ENCODE assay signal across 1 cellular context in the genomic region with DNA sequence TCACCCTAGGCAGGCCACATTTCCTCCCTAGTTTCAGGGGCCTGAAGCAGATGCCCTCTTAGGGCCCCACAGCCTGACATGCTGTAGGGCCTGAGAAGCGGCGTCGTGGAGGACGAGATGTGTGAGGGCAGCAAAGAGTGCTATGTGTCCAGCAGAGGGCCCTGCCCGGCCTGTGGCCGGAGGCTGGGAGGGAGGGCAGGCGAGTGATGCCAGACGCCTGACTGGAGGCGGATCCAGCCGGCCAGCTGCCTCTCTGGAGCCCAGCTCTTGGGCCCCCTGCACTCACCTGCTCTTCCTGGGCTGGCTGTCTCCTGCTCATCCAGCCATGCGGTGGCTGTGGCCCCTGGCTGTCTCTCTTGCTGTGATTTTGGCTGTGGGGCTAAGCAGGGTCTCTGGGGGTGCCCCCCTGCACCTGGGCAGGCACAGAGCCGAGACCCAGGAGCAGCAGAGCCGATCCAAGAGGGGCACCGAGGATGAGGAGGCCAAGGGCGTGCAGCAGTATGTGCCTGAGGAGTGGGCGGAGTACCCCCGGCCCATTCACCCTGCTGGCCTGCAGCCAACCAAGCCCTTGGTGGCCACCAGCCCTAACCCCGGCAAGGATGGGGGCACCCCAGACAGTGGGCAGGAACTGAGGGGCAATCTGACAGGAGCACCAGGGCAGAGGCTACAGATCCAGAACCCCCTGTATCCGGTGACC.
A peak's percentile ranks its signal among the peaks of the same experiment; 100 is the strongest.
TF ChIP-seq lines count a peak whose summit lies in the region.

A gene with protein sequence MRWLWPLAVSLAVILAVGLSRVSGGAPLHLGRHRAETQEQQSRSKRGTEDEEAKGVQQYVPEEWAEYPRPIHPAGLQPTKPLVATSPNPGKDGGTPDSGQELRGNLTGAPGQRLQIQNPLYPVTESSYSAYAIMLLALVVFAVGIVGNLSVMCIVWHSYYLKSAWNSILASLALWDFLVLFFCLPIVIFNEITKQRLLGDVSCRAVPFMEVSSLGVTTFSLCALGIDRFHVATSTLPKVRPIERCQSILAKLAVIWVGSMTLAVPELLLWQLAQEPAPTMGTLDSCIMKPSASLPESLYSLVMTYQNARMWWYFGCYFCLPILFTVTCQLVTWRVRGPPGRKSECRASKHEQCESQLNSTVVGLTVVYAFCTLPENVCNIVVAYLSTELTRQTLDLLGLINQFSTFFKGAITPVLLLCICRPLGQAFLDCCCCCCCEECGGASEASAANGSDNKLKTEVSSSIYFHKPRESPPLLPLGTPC (plus strand): TSS at position 279 of the 697 bp plus-strand sequence. CDS start 47 bp downstream, at position 326.

TF ChIP-seq in K562, 482 proteins besides CTCF, POLR2A, EP300 and RAD21 (continued from another document and continues in another):
- no peak for TF ChIP-seq HNRNPUL1 (IDR thresholded peaks at IDR 0.05; ENCODE audit: low read length)
- no peak for TF ChIP-seq ZNF282 (CRISPR knock-in tag; IDR thresholded peaks at IDR 0.05)
- TF ChIP-seq TAF15 (IDR thresholded peaks at IDR 0.05; ENCODE audit: low read depth, low read length): no peak
- no peak for TF ChIP-seq DPF2 (IDR thresholded peaks at IDR 0.05)
- TF ChIP-seq, protein P1, sequence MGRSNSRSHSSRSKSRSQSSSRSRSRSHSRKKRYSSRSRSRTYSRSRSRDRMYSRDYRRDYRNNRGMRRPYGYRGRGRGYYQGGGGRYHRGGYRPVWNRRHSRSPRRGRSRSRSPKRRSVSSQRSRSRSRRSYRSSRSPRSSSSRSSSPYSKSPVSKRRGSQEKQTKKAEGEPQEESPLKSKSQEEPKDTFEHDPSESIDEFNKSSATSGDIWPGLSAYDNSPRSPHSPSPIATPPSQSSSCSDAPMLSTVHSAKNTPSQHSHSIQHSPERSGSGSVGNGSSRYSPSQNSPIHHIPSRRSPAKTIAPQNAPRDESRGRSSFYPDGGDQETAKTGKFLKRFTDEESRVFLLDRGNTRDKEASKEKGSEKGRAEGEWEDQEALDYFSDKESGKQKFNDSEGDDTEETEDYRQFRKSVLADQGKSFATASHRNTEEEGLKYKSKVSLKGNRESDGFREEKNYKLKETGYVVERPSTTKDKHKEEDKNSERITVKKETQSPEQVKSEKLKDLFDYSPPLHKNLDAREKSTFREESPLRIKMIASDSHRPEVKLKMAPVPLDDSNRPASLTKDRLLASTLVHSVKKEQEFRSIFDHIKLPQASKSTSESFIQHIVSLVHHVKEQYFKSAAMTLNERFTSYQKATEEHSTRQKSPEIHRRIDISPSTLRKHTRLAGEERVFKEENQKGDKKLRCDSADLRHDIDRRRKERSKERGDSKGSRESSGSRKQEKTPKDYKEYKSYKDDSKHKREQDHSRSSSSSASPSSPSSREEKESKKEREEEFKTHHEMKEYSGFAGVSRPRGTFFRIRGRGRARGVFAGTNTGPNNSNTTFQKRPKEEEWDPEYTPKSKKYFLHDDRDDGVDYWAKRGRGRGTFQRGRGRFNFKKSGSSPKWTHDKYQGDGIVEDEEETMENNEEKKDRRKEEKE (IDR thresholded peaks at IDR 0.05; ENCODE audit: borderline replicate concordance in 1 of 2, control insufficient read depth in 1 of 2, low read depth in 2 of 2, low read length in 1 of 2): no peak
- TF ChIP-seq, protein P2, sequence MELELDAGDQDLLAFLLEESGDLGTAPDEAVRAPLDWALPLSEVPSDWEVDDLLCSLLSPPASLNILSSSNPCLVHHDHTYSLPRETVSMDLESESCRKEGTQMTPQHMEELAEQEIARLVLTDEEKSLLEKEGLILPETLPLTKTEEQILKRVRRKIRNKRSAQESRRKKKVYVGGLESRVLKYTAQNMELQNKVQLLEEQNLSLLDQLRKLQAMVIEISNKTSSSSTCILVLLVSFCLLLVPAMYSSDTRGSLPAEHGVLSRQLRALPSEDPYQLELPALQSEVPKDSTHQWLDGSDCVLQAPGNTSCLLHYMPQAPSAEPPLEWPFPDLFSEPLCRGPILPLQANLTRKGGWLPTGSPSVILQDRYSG (tag; conservative IDR thresholded peaks at IDR 0.05; ENCODE audit: low read depth): no peak
- TF ChIP-seq HMGN3 (IDR thresholded peaks at IDR 0.05; ENCODE audit: borderline replicate concordance, extremely low read depth, insufficient read length, low read depth, low read length): no peak
- TF ChIP-seq MAZ (CRISPR knock-in tag; conservative IDR thresholded peaks at IDR 0.05 in 1 of 2, IDR thresholded peaks at IDR 0.05 in 1 of 2): peak in 1 of 2 experiments; percentile 73; a peak in 2 of 4 replicates
- no peak for TF ChIP-seq ZKSCAN8 (CRISPR knock-in tag; IDR thresholded peaks at IDR 0.05)
- no peak for TF ChIP-seq ZC3H4 (CRISPR knock-in tag; IDR thresholded peaks at IDR 0.05; ENCODE audit: borderline replicate concordance)
- TF ChIP-seq NCOA6 (IDR thresholded peaks at IDR 0.05): no peak
- TF ChIP-seq, protein P3, sequence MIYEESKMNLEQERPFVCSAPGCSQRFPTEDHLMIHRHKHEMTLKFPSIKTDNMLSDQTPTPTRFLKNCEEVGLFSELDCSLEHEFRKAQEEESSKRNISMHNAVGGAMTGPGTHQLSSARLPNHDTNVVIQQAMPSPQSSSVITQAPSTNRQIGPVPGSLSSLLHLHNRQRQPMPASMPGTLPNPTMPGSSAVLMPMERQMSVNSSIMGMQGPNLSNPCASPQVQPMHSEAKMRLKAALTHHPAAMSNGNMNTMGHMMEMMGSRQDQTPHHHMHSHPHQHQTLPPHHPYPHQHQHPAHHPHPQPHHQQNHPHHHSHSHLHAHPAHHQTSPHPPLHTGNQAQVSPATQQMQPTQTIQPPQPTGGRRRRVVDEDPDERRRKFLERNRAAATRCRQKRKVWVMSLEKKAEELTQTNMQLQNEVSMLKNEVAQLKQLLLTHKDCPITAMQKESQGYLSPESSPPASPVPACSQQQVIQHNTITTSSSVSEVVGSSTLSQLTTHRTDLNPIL (CRISPR knock-in tag; IDR thresholded peaks at IDR 0.05): no peak
- no peak for TF ChIP-seq CCAR2 (IDR thresholded peaks at IDR 0.05; ENCODE audit: low read depth, low read length)
- TF ChIP-seq, protein P4, sequence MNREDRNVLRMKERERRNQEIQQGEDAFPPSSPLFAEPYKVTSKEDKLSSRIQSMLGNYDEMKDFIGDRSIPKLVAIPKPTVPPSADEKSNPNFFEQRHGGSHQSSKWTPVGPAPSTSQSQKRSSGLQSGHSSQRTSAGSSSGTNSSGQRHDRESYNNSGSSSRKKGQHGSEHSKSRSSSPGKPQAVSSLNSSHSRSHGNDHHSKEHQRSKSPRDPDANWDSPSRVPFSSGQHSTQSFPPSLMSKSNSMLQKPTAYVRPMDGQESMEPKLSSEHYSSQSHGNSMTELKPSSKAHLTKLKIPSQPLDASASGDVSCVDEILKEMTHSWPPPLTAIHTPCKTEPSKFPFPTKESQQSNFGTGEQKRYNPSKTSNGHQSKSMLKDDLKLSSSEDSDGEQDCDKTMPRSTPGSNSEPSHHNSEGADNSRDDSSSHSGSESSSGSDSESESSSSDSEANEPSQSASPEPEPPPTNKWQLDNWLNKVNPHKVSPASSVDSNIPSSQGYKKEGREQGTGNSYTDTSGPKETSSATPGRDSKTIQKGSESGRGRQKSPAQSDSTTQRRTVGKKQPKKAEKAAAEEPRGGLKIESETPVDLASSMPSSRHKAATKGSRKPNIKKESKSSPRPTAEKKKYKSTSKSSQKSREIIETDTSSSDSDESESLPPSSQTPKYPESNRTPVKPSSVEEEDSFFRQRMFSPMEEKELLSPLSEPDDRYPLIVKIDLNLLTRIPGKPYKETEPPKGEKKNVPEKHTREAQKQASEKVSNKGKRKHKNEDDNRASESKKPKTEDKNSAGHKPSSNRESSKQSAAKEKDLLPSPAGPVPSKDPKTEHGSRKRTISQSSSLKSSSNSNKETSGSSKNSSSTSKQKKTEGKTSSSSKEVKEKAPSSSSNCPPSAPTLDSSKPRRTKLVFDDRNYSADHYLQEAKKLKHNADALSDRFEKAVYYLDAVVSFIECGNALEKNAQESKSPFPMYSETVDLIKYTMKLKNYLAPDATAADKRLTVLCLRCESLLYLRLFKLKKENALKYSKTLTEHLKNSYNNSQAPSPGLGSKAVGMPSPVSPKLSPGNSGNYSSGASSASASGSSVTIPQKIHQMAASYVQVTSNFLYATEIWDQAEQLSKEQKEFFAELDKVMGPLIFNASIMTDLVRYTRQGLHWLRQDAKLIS (CRISPR knock-in tag; IDR thresholded peaks at IDR 0.05): no peak
- TF ChIP-seq, protein P5, sequence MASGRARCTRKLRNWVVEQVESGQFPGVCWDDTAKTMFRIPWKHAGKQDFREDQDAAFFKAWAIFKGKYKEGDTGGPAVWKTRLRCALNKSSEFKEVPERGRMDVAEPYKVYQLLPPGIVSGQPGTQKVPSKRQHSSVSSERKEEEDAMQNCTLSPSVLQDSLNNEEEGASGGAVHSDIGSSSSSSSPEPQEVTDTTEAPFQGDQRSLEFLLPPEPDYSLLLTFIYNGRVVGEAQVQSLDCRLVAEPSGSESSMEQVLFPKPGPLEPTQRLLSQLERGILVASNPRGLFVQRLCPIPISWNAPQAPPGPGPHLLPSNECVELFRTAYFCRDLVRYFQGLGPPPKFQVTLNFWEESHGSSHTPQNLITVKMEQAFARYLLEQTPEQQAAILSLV (tag; IDR thresholded peaks at IDR 0.05): no peak
- no peak for TF ChIP-seq ZNF77 (CRISPR knock-in tag; IDR thresholded peaks at IDR 0.05)
- TF ChIP-seq, protein P6, sequence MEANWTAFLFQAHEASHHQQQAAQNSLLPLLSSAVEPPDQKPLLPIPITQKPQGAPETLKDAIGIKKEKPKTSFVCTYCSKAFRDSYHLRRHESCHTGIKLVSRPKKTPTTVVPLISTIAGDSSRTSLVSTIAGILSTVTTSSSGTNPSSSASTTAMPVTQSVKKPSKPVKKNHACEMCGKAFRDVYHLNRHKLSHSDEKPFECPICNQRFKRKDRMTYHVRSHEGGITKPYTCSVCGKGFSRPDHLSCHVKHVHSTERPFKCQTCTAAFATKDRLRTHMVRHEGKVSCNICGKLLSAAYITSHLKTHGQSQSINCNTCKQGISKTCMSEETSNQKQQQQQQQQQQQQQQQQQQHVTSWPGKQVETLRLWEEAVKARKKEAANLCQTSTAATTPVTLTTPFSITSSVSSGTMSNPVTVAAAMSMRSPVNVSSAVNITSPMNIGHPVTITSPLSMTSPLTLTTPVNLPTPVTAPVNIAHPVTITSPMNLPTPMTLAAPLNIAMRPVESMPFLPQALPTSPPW (CRISPR knock-in tag; IDR thresholded peaks at IDR 0.05): peak; percentile 25; the same call in 1 of the 2 replicates
- no peak for TF ChIP-seq GTF2F1 (IDR thresholded peaks at IDR 0.05; ENCODE audit: low read depth, low read length)
- no peak for TF ChIP-seq ZNF212 (CRISPR knock-in tag; IDR thresholded peaks at IDR 0.05)
- no peak for TF ChIP-seq TRIM24 (IDR thresholded peaks at IDR 0.05)
- TF ChIP-seq SAP30 (IDR thresholded peaks at IDR 0.05; ENCODE audit: borderline replicate concordance, insufficient read depth, low read depth, low read length, poor library complexity, severe bottlenecking): no peak
- TF ChIP-seq U2AF1 (optimal IDR thresholded peaks at IDR 0.05; ENCODE audit: low read depth, low read length): no peak
- no peak for TF ChIP-seq MIER1 (IDR thresholded peaks at IDR 0.05; ENCODE audit: low read depth)
- TF ChIP-seq SIX5 (IDR thresholded peaks at IDR 0.05; ENCODE audit: borderline replicate concordance in 1 of 2, insufficient read depth in 1 of 2, low read depth in 1 of 2, low read length in 2 of 2): no peak
- no peak for TF ChIP-seq ZBTB17 (CRISPR knock-in tag; IDR thresholded peaks at IDR 0.05)
- TF ChIP-seq MYC (IDR thresholded peaks at IDR 0.05; ENCODE audit: low read depth, low read length): no peak
- TF ChIP-seq MYC (CRISPR knock-in tag; IDR thresholded peaks at IDR 0.05; ENCODE audit: borderline replicate concordance, low read depth): no peak
- TF ChIP-seq XRCC4 (IDR thresholded peaks at IDR 0.05; ENCODE audit: extremely low read depth, insufficient read depth, insufficient read length): no peak
- no peak for TF ChIP-seq ZNF253 (CRISPR knock-in tag; conservative IDR thresholded peaks at IDR 0.05)
- TF ChIP-seq, protein P7, sequence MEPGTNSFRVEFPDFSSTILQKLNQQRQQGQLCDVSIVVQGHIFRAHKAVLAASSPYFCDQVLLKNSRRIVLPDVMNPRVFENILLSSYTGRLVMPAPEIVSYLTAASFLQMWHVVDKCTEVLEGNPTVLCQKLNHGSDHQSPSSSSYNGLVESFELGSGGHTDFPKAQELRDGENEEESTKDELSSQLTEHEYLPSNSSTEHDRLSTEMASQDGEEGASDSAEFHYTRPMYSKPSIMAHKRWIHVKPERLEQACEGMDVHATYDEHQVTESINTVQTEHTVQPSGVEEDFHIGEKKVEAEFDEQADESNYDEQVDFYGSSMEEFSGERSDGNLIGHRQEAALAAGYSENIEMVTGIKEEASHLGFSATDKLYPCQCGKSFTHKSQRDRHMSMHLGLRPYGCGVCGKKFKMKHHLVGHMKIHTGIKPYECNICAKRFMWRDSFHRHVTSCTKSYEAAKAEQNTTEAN (CRISPR knock-in tag; IDR thresholded peaks at IDR 0.05): no peak
- TF ChIP-seq ZSCAN29 (IDR thresholded peaks at IDR 0.05): no peak
- TF ChIP-seq CREB1 (IDR thresholded peaks at IDR 0.05): peak; percentile 15; the same call in 1 of the 2 replicates
- no peak for TF ChIP-seq CREB1 (CRISPR knock-in tag; IDR thresholded peaks at IDR 0.05)
- TF ChIP-seq MAFK (IDR thresholded peaks at IDR 0.05; ENCODE audit: low read length): no peak
- no peak for TF ChIP-seq DNMT1 (IDR thresholded peaks at IDR 0.05)
- TF ChIP-seq, protein P8, sequence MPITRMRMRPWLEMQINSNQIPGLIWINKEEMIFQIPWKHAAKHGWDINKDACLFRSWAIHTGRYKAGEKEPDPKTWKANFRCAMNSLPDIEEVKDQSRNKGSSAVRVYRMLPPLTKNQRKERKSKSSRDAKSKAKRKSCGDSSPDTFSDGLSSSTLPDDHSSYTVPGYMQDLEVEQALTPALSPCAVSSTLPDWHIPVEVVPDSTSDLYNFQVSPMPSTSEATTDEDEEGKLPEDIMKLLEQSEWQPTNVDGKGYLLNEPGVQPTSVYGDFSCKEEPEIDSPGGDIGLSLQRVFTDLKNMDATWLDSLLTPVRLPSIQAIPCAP (CRISPR knock-in tag; IDR thresholded peaks at IDR 0.05; ENCODE audit: borderline replicate concordance): no peak
- TF ChIP-seq ZFP30 (CRISPR knock-in tag; IDR thresholded peaks at IDR 0.05; ENCODE audit: borderline replicate concordance): no peak
- TF ChIP-seq, protein P9, sequence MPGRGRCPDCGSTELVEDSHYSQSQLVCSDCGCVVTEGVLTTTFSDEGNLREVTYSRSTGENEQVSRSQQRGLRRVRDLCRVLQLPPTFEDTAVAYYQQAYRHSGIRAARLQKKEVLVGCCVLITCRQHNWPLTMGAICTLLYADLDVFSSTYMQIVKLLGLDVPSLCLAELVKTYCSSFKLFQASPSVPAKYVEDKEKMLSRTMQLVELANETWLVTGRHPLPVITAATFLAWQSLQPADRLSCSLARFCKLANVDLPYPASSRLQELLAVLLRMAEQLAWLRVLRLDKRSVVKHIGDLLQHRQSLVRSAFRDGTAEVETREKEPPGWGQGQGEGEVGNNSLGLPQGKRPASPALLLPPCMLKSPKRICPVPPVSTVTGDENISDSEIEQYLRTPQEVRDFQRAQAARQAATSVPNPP (IDR thresholded peaks at IDR 0.05; ENCODE audit: borderline replicate concordance, insufficient read depth, insufficient read length): no peak
- TF ChIP-seq ZNF354B (CRISPR knock-in tag; IDR thresholded peaks at IDR 0.05): no peak
- TF ChIP-seq ZNF75A (CRISPR knock-in tag; IDR thresholded peaks at IDR 0.05): no peak
- TF ChIP-seq CBX8 (IDR thresholded peaks at IDR 0.05; ENCODE audit: borderline replicate concordance, extremely low read depth, low read depth, low read length, poor library complexity, severe bottlenecking): no peak
- TF ChIP-seq, protein P10, sequence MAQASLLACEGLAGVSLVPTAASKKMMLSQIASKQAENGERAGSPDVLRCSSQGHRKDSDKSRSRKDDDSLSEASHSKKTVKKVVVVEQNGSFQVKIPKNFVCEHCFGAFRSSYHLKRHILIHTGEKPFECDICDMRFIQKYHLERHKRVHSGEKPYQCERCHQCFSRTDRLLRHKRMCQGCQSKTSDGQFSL (CRISPR knock-in tag; IDR thresholded peaks at IDR 0.05): no peak
- TF ChIP-seq, protein P10 (tag; IDR thresholded peaks at IDR 0.05): no peak
